8 cellular contexts compared by ENCODE assay signal in genomic region chr3:170180107-170180951, GRCh38. TPM values are rescaled to one million over a fixed set of nuclear protein-coding genes. Genes with fewer than 3 reads are reported as not detected.
DNase-seq lines count a peak whose midpoint lies in the region; ATAC-seq, FAIRE-seq and TF ChIP-seq lines count a peak whose summit lies in the region.

No MANE protein-coding gene starts in this region.

- peak overlapping the region; percentile 92 for H3K27ac ChIP-seq in WERI-Rb-1

- H3K36me3 ChIP-seq in WERI-Rb-1, result peaks cover 33% of the 10 kb centered on the region

- TF ChIP-seq CTCF in WERI-Rb-1 (IDR thresholded peaks at IDR 0.05; ENCODE audit: low read depth, low read length) (no peak), fibroblast of pulmonary artery (IDR thresholded peaks at IDR 0.05; ENCODE audit: low read length, missing control alignments) (no peak), omental fat pad (IDR thresholded peaks at IDR 0.05) (no peak)

- FAIRE-seq in urothelium cell line (lab: Jason Lieb, UNC), result no peak

- H3K9me3 ChIP-seq in WERI-Rb-1 (ENCODE audit: severe bottlenecking), result no peaks in the 10 kb centered on the region

- peak overlapping the region; percentile 99 for H3K4me3 ChIP-seq in WERI-Rb-1 (ENCODE audit: low read depth, low read length)
- H3K4me3 ChIP-seq in fibroblast of pulmonary artery (replicated peaks; ENCODE audit: low read depth, low read length), result peak overlapping the region; percentile 97

- ATAC-seq in GM19463 (IDR thresholded peaks at IDR 0.05; ENCODE audit: unreplicated experiment) (peak; percentile 11), HG03520 (IDR thresholded peaks at IDR 0.05; ENCODE audit: unreplicated experiment) (peak; percentile 30), omental fat pad (ENCODE audit: low FRiP score) (peak; percentile 16)

- DNase-seq in Daoy (ENCODE audit: low read depth), result peak; percentile 23
- DNase-seq in WERI-Rb-1, result no peak
- peak; percentile 31 for DNase-seq in fibroblast of pulmonary artery (ENCODE audit: low read depth)
- no peak for DNase-seq in omental fat pad (ENCODE audit: low spot score)
- no peak for DNase-seq in NCI-H187 treated with DMSO at 0.1 percent for 48 hours (lab: John Stamatoyannopoulos, UW)
- no peak for DNase-seq in urothelium cell line (ENCODE audit: low spot score)

- no peaks in the 10 kb centered on the region for H3K27me3 ChIP-seq in WERI-Rb-1 (ENCODE audit: insufficient read depth, low read depth, severe bottlenecking)

RNA-seq across cellular contexts. Expression of gene PHC3, which starts 1.2 kb away (rescaled TPM):
- 9.8 and 17.0 TPM in 2 replicates for total RNA-seq in Daoy (2014; rRNA removed; shearing (Covaris generic))
- total RNA-seq in omental fat pad, result 10 to 100 TPM; 48.6 to 56.7 (median 50.9) TPM

RNA-seq across cellular contexts. Expression of gene PRKCI, which starts 41.9 kb away (rescaled TPM):
- 38.5 and 46.1 TPM in 2 replicates for total RNA-seq in Daoy (2014; rRNA removed; shearing (Covaris generic))
- 10 to 100 TPM; 21.3 to 38.6 (median 32.7) TPM for total RNA-seq in omental fat pad

Comparison
In these comparisons a context has a peak if more than half of its experiments do, and no peak if none do; other contexts are left out.
1. DNase-seq: peak in Daoy (single experiment) and fibroblast of pulmonary artery (single experiment); none in WERI-Rb-1 (single experiment), omental fat pad (single experiment), NCI-H187 treated with DMSO at 0.1 percent for 48 hours (single experiment) and urothelium cell line (single experiment).
2. Peak in every context shown above with its lines, with median percentiles within 50 percentile points of each other: ATAC-seq.